1 cellular context compared by ENCODE assay signal in genomic region chr12:53756300-53757094, GRCh38.
TF ChIP-seq lines count a peak whose summit lies in the region.

No MANE protein-coding gene starts in this region.

TF ChIP-seq in H1, 55 proteins besides CTCF, POLR2A, EP300 and RAD21:
- TF ChIP-seq HDAC2 (IDR thresholded peaks at IDR 0.05; ENCODE audit: borderline replicate concordance in 1 of 2, low read depth in 2 of 2, low read length in 2 of 2): 0 out of 4 replicates have a peak, but pooled peaks of 1 of the 2 experiments have one; percentile 25
- TF ChIP-seq SIX5 (IDR thresholded peaks at IDR 0.05; ENCODE audit: low read depth, low read length): no peak
